ENCODE assay signal across 1 cellular context in the genomic region with DNA sequence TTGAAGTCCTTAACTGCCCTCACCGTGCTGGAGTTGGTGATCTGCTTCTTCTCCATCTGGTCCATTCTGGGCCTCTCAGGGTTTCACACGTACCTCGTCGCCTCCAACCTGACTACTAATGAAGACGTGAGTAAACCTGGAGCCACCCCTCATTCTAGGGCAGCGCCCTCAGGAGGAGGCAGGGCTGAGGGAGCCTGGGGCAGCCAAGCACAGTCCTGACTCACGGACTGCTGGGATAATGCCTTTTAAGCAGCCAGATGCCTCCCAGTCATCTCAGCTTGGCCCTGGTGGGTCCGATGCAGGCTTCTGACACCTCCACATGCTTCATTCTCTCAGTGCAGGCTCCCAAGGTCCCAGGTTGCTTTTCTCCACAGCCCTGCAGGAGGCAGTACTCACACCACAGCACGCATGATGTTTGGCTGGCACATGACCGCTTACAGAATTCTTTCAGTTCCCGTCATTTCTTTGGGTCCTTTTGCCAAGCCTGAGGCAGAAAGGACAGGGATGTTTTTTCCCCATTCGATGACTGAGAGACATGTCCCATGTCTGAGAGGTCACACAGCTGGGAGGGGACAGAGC.
TF ChIP-seq lines count a peak whose summit lies in the region.

No MANE protein-coding gene starts in this region.

TF ChIP-seq in GM23338, 12 proteins besides CTCF, POLR2A, EP300 and RAD21 (continued from another document):
- TF ChIP-seq, protein P1, sequence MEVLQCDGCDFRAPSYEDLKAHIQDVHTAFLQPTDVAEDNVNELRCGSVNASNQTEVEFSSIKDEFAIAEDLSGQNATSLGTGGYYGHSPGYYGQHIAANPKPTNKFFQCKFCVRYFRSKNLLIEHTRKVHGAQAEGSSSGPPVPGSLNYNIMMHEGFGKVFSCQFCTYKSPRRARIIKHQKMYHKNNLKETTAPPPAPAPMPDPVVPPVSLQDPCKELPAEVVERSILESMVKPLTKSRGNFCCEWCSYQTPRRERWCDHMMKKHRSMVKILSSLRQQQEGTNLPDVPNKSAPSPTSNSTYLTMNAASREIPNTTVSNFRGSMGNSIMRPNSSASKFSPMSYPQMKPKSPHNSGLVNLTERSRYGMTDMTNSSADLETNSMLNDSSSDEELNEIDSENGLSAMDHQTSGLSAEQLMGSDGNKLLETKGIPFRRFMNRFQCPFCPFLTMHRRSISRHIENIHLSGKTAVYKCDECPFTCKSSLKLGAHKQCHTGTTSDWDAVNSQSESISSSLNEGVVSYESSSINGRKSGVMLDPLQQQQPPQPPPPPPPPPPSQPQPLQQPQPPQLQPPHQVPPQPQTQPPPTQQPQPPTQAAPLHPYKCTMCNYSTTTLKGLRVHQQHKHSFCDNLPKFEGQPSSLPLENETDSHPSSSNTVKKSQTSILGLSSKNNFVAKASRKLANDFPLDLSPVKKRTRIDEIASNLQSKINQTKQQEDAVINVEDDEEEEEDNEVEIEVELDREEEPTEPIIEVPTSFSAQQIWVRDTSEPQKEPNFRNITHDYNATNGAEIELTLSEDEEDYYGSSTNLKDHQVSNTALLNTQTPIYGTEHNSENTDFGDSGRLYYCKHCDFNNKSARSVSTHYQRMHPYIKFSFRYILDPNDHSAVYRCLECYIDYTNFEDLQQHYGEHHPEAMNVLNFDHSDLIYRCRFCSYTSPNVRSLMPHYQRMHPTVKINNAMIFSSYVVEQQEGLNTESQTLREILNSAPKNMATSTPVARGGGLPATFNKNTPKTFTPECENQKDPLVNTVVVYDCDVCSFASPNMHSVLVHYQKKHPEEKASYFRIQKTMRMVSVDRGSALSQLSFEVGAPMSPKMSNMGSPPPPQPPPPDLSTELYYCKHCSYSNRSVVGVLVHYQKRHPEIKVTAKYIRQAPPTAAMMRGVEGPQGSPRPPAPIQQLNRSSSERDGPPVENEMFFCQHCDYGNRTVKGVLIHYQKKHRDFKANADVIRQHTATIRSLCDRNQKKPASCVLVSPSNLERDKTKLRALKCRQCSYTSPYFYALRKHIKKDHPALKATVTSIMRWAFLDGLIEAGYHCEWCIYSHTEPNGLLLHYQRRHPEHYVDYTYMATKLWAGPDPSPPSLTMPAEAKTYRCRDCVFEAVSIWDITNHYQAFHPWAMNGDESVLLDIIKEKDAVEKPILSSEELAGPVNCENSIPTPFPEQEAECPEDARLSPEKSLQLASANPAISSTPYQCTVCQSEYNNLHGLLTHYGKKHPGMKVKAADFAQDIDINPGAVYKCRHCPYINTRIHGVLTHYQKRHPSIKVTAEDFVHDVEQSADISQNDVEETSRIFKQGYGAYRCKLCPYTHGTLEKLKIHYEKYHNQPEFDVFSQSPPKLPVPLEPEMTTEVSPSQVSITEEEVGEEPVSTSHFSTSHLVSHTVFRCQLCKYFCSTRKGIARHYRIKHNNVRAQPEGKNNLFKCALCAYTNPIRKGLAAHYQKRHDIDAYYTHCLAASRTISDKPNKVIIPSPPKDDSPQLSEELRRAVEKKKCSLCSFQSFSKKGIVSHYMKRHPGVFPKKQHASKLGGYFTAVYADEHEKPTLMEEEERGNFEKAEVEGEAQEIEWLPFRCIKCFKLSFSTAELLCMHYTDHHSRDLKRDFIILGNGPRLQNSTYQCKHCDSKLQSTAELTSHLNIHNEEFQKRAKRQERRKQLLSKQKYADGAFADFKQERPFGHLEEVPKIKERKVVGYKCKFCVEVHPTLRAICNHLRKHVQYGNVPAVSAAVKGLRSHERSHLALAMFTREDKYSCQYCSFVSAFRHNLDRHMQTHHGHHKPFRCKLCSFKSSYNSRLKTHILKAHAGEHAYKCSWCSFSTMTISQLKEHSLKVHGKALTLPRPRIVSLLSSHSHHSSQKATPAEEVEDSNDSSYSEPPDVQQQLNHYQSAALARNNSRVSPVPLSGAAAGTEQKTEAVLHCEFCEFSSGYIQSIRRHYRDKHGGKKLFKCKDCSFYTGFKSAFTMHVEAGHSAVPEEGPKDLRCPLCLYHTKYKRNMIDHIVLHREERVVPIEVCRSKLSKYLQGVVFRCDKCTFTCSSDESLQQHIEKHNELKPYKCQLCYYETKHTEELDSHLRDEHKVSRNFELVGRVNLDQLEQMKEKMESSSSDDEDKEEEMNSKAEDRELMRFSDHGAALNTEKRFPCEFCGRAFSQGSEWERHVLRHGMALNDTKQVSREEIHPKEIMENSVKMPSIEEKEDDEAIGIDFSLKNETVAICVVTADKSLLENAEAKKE (CRISPR knock-in tag; IDR thresholded peaks at IDR 0.05): no peak
- TF ChIP-seq JUNB (IDR thresholded peaks at IDR 0.05; ENCODE audit: unreplicated experiment) (no peak), STAT1 (IDR thresholded peaks at IDR 0.05; ENCODE audit: unreplicated experiment) (no peak), CREB1 (CRISPR knock-in tag; IDR thresholded peaks at IDR 0.05; ENCODE audit: low read depth) (no peak), ZNF331 (CRISPR knock-in tag; IDR thresholded peaks at IDR 0.05; ENCODE audit: low read depth) (no peak), ZNF114 (CRISPR knock-in tag; IDR thresholded peaks at IDR 0.05) (no peak), EZH2 (IDR thresholded peaks at IDR 0.05; ENCODE audit: low read depth, unreplicated experiment) (no peak), NANOG (IDR thresholded peaks at IDR 0.05; ENCODE audit: borderline replicate concordance) (no peak)
- TF ChIP-seq, protein P2, sequence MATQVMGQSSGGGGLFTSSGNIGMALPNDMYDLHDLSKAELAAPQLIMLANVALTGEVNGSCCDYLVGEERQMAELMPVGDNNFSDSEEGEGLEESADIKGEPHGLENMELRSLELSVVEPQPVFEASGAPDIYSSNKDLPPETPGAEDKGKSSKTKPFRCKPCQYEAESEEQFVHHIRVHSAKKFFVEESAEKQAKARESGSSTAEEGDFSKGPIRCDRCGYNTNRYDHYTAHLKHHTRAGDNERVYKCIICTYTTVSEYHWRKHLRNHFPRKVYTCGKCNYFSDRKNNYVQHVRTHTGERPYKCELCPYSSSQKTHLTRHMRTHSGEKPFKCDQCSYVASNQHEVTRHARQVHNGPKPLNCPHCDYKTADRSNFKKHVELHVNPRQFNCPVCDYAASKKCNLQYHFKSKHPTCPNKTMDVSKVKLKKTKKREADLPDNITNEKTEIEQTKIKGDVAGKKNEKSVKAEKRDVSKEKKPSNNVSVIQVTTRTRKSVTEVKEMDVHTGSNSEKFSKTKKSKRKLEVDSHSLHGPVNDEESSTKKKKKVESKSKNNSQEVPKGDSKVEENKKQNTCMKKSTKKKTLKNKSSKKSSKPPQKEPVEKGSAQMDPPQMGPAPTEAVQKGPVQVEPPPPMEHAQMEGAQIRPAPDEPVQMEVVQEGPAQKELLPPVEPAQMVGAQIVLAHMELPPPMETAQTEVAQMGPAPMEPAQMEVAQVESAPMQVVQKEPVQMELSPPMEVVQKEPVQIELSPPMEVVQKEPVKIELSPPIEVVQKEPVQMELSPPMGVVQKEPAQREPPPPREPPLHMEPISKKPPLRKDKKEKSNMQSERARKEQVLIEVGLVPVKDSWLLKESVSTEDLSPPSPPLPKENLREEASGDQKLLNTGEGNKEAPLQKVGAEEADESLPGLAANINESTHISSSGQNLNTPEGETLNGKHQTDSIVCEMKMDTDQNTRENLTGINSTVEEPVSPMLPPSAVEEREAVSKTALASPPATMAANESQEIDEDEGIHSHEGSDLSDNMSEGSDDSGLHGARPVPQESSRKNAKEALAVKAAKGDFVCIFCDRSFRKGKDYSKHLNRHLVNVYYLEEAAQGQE (IDR thresholded peaks at IDR 0.05; ENCODE audit: unreplicated experiment): no peak
- TF ChIP-seq, protein P3, sequence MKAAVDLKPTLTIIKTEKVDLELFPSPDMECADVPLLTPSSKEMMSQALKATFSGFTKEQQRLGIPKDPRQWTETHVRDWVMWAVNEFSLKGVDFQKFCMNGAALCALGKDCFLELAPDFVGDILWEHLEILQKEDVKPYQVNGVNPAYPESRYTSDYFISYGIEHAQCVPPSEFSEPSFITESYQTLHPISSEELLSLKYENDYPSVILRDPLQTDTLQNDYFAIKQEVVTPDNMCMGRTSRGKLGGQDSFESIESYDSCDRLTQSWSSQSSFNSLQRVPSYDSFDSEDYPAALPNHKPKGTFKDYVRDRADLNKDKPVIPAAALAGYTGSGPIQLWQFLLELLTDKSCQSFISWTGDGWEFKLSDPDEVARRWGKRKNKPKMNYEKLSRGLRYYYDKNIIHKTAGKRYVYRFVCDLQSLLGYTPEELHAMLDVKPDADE (IDR thresholded peaks at IDR 0.05): no peak
